ENCODE assay signal across 27 cellular contexts in genomic region chr10:75951026-75951589, GRCh38.
"Had no signal": no experiment of that assay in that cellular context is flagged by ENCODE, and none has a peak within 500 bp of the region (broad histone marks: within the 10 kb centered on the region; RNA-seq: fewer than 3 reads in every experiment).

No MANE protein-coding gene starts in this region.

- DNase-seq: activated CD4-positive, alpha-beta memory T cell treated with anti-CD3 and anti-CD28 coated beads for 36 hours; activated CD4-positive, alpha-beta T cell treated with anti-CD3 and anti-CD28 coated beads, Interleukin-2, amount 10 ng/mL, durations not matched to agents 7 days and 5 days; activated CD4-positive, CD25-positive, alpha-beta regulatory T cell; activated CD8-positive, alpha-beta memory T cell treated with anti-CD3 and anti-CD28 coated beads for 24 hours; activated gamma-delta T cell treated with Interleukin-2 at 50 U/mL for 16 hours; activated naive CD4-positive, alpha-beta T cell treated with anti-CD3 and anti-CD28 coated beads, Interleukin-2, amount 10 ng/mL, durations not matched to agents 7 days and 5 days; activated naive CD8-positive, alpha-beta T cell treated with anti-CD3 and anti-CD28 coated beads for 36 hours; activated T-cell treated with anti-CD3 and anti-CD28 coated beads for 4 hours; activated T-cell treated with anti-CD3 and anti-CD28 coated beads, Interleukin-2, amount 50 U/mL, for 48 hours; cerebellar nuclear complex; Karpas-422; MM.1S; NCI-H1105; NCI-H1436; NCI-H187; NCI-H345; NCI-H510A; NCI-H526 treated with DMSO at 0.1 percent for 48 hours; OCI-M1; RPMI8226; T-cell; T-helper 2 cell; T1000 had no signal

- H3K27ac ChIP-seq: SK-N-MC had no signal

- ATAC-seq: activated T-helper 17 cell treated with anti-CD3 and anti-CD28 coated beads, Interleukin-2, amount 50 U/mL, for 72 hours; Panc1; Right ventricle myocardium inferior; T-cell had no signal

- H3K4me3 ChIP-seq: SK-N-MC had no signal
